ENCODE assay signal across 9 cellular contexts in genomic region chr16:88568710-88569613, GRCh38. TPM values are rescaled to one million over a fixed set of nuclear protein-coding genes. Genes with fewer than 3 reads are reported as not detected.
DNase-seq lines count a peak whose midpoint lies in the region; ATAC-seq and TF ChIP-seq lines count a peak whose summit lies in the region.
"Had no signal": no experiment of that assay in that cellular context is flagged by ENCODE, and none has a peak within 500 bp of the region (broad histone marks: within the 10 kb centered on the region; RNA-seq: fewer than 3 reads in every experiment).

No MANE protein-coding gene starts in this region.

- no peak for ATAC-seq in HG03045 (IDR thresholded peaks at IDR 0.05; ENCODE audit: unreplicated experiment)

- H3K27ac Mint-ChIP-seq in mesothelial cell of epicardium, result peak overlapping the region; percentile 88

- H3K27me3 ChIP-seq in HL-60 (ENCODE audit: insufficient read depth, poor library complexity, severe bottlenecking), result no peaks in the 10 kb centered on the region
- H3K27me3 ChIP-seq in brain microvascular endothelial cell (replicated peaks), result no peaks in the 10 kb centered on the region

- H3K4me1 Mint-ChIP-seq in mesothelial cell of epicardium, result peaks cover 18% of the 10 kb centered on the region

- H3K4me3 ChIP-seq in HL-60 (replicated peaks; ENCODE audit: insufficient read depth, low read length) (peak overlapping the region; percentile 49), brain microvascular endothelial cell (ENCODE audit: low read depth, low read length) (peak overlapping the region; percentile 78)

- peak overlapping the region; percentile 70 for H3K27ac ChIP-seq in 22Rv1
- H3K27ac ChIP-seq in HL-60 (replicated peaks), result no peak overlapping the region
- no peak overlapping the region for H3K27ac ChIP-seq in brain microvascular endothelial cell

- no peaks in the 10 kb centered on the region for H3K27me3 Mint-ChIP-seq in mesothelial cell of epicardium (ENCODE audit: low read depth)

- H3K36me3 ChIP-seq in brain microvascular endothelial cell (replicated peaks), result peaks cover 4% of the 10 kb centered on the region

- TF ChIP-seq CTCF in 22Rv1 (IDR thresholded peaks at IDR 0.05) (no peak), HL-60 (IDR thresholded peaks at IDR 0.05; ENCODE audit: insufficient read depth, low read length) (no peak), brain microvascular endothelial cell (IDR thresholded peaks at IDR 0.05; ENCODE audit: low read depth, low read length, missing control alignments) (no peak), mesothelial cell of epicardium (IDR thresholded peaks at IDR 0.05; ENCODE audit: unreplicated experiment) (no peak)

- H3K4me3 Mint-ChIP-seq in mesothelial cell of epicardium, result peak overlapping the region; percentile 77

- in situ Hi-C loops in brain microvascular endothelial cell (cut with HindIII; ENCODE audit: low pct_ligation_motif_present, low sequenced_read_pairs), result no loop called here

- no peaks in the 10 kb centered on the region for H3K9me3 Mint-ChIP-seq in mesothelial cell of epicardium

- H3K36me3 Mint-ChIP-seq in mesothelial cell of epicardium, result peaks cover 2% of the 10 kb centered on the region

- DNase-seq in HL-60 (ENCODE audit: low read depth in 1 of 2, low spot score in 1 of 2) (no peak), brain microvascular endothelial cell (no peak), mesothelial cell of epicardium (ENCODE audit: low spot score in 2 of 2, unreplicated experiment in 2 of 2) (no peak), HCEC 1CT (no peak), H4 (ENCODE audit: low spot score) (no peak), cerebellar cortex (ENCODE audit: low spot score) (no peak)
- DNase-seq: NCI-H1930 had no signal

RNA-seq across cellular contexts. Expression of gene ZC3H18, which starts 1.2 kb away (rescaled TPM):
- 59.9 to 64.9 TPM (median 62.2 TPM) in 3 replicates for total RNA-seq in mesothelial cell of epicardium
- total RNA-seq in H4 (2014; rRNA removed; shearing (Covaris generic)), result 6.4 and 10.6 TPM in 2 replicates
